In genomic region chr12:50129297-50129696, GRCh38 we compare ENCODE assay signal across 2 cellular contexts.
TF ChIP-seq lines count a peak whose summit lies in the region.

No MANE protein-coding gene starts in this region.

TF ChIP-seq in SK-N-SH, 30 proteins besides CTCF, POLR2A, EP300 and RAD21 (continued from another document):
- no peak for TF ChIP-seq IRF3 (IDR thresholded peaks at IDR 0.05; ENCODE audit: low read depth, low read length)
- TF ChIP-seq MEF2A (IDR thresholded peaks at IDR 0.05; ENCODE audit: borderline replicate concordance, low read depth): no peak
- TF ChIP-seq SIN3A (IDR thresholded peaks at IDR 0.05; ENCODE audit: borderline replicate concordance, low read depth, low read length): no peak
- no peak for TF ChIP-seq NFIC (IDR thresholded peaks at IDR 0.05; ENCODE audit: borderline replicate concordance)
- no peak for TF ChIP-seq TEAD4 (IDR thresholded peaks at IDR 0.05; ENCODE audit: borderline replicate concordance, insufficient read depth)
- TF ChIP-seq RXRA (IDR thresholded peaks at IDR 0.05; ENCODE audit: borderline replicate concordance, low read depth): no peak
- no peak for TF ChIP-seq YY1 (IDR thresholded peaks at IDR 0.05; ENCODE audit: low read depth)
- no peak for TF ChIP-seq FOXM1 (IDR thresholded peaks at IDR 0.05; ENCODE audit: low read depth)
- no peak for TF ChIP-seq TCF12 (IDR thresholded peaks at IDR 0.05)
- TF ChIP-seq POLR2AphosphoS5 (IDR thresholded peaks at IDR 0.05; ENCODE audit: low read depth, low read length): no peak
- no peak for TF ChIP-seq GATA2 (CRISPR knock-in tag; IDR thresholded peaks at IDR 0.05)
- no peak for TF ChIP-seq RFX5 (IDR thresholded peaks at IDR 0.05; ENCODE audit: low read length)
- no peak for TF ChIP-seq MAX (IDR thresholded peaks at IDR 0.05; ENCODE audit: low read depth)
- TF ChIP-seq TAF1 (IDR thresholded peaks at IDR 0.05; ENCODE audit: borderline replicate concordance, low read depth, low read length): no peak
- no peak for TF ChIP-seq GABPA (IDR thresholded peaks at IDR 0.05; ENCODE audit: low read depth)
- no peak for TF ChIP-seq FOXJ3 (CRISPR knock-in tag; IDR thresholded peaks at IDR 0.05)
- TF ChIP-seq USF1 (IDR thresholded peaks at IDR 0.05; ENCODE audit: borderline replicate concordance, low read depth): no peak
TF ChIP-seq in SK-N-SH: peak in this region for 0.

TF ChIP-seq in SK-N-SH treated with all-trans-retinoic acid at 6 μM for 48 hours, 23 proteins besides CTCF, POLR2A, EP300 and RAD21 (continued from another document):
- TF ChIP-seq POU6F1 (CRISPR knock-in tag; IDR thresholded peaks at IDR 0.05; ENCODE audit: borderline replicate concordance, low read depth) (no peak), ZNF565 (CRISPR knock-in tag; conservative IDR thresholded peaks at IDR 0.05; ENCODE audit: low read depth) (no peak), CSDC2 (CRISPR knock-in tag; IDR thresholded peaks at IDR 0.05) (no peak), ZNF8 (CRISPR knock-in tag; IDR thresholded peaks at IDR 0.05) (no peak), CREB5 (CRISPR knock-in tag; IDR thresholded peaks at IDR 0.05; ENCODE audit: low read depth) (no peak)
